In the genomic region with DNA sequence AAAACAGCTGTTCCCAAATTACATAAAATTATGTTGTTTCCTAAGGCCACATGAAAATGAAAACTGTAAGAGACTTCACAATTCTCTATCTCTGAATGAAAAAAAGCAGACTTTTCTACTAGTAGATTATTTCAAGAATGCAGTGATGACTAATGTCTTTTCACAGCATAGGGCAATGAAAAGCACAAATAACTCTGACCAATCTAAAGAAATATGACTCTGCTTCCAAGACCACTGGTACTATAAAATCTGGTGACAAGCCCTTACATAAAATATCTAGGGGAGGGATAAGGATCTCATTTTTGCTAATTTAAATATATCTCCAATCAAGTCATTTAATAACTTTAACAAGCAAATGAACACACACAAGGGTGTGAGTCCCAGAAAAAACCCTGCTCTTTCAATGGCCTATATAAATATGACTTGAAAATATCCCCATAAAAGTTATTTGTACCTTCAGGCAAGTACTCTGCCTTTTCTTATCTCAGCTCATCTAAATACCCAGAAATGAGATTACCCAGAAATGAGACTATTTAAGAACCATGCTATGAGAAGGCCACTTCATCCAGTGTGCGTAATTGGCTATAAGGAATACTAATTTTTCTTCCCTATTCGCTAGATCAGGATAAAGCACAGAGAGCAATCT, we compare ENCODE assay signal across 11 cellular contexts.
DNase-seq lines count a peak whose midpoint lies in the region; ATAC-seq and TF ChIP-seq lines count a peak whose summit lies in the region.
"Had no signal": no experiment of that assay in that cellular context is flagged by ENCODE, and none has a peak within 500 bp of the region (broad histone marks: within the 10 kb centered on the region; RNA-seq: fewer than 3 reads in every experiment).

No MANE protein-coding gene starts in this region.

- POLR2A ChIA-PET in activated CD4-positive, alpha-beta memory T cell treated with anti-CD3 and anti-CD28 coated beads for 36 hours (lab: Charles Lee) = no interaction called here
- POLR2A ChIA-PET in activated CD4-positive, alpha-beta memory T cell treated with anti-CD3 and anti-CD28 coated beads, Interleukin-2, amount 10 ng/mL, durations not matched to agents 7 days and 5 days (lab: Charles Lee) = interaction anchor here (1.7 kb wide), 1 partner anchor 17 kb away, joined by 4 read pairs; no protein-coding TSS in a partner anchor

- no peak for DNase-seq in activated CD4-positive, alpha-beta memory T cell treated with anti-CD3 and anti-CD28 coated beads for 36 hours
- no peak for DNase-seq in activated CD4-positive, alpha-beta memory T cell treated with anti-CD3 and anti-CD28 coated beads, Interleukin-2, amount 10 ng/mL, durations not matched to agents 7 days and 5 days
- no peak for DNase-seq in T-helper 2 cell treated with Interferon-gamma antibody and Interleukin-4, amounts not matched to agents 5 μg/mL and 100 μg/mL, for 36 hours (ENCODE audit: low spot score)
- DNase-seq in fibroblast of the aortic adventitia (ENCODE audit: low read depth) (peak; percentile 81), thoracic aorta (ENCODE audit: low spot score) (no peak), GM13976 (ENCODE audit: low spot score) (no peak), inferior parietal cortex (ENCODE audit: extremely low spot score) (no peak)
- DNase-seq: activated effector memory CD4-positive, alpha-beta T cell treated with anti-CD3 and anti-CD28 coated beads, Interleukin-2, amount 50 U/mL, for 16 hours; NCI-H2227 treated with DMSO at 0.1 percent for 48 hours; T1000 had no signal

- peaks cover 26% of the 10 kb centered on the region for H3K4me1 Mint-ChIP-seq in activated CD4-positive, alpha-beta memory T cell treated with anti-CD3 and anti-CD28 coated beads for 36 hours (ENCODE audit: low read depth)
- peaks cover 19% of the 10 kb centered on the region for H3K4me1 Mint-ChIP-seq in activated CD4-positive, alpha-beta memory T cell treated with anti-CD3 and anti-CD28 coated beads, Interleukin-2, amount 10 ng/mL, durations not matched to agents 7 days and 5 days
- peaks cover 42% of the 10 kb centered on the region for H3K4me1 Mint-ChIP-seq in T-helper 2 cell treated with Interferon-gamma antibody and Interleukin-4, amounts not matched to agents 5 μg/mL and 100 μg/mL, for 36 hours (ENCODE audit: low read depth)

- H3K4me3 Mint-ChIP-seq in activated CD4-positive, alpha-beta memory T cell treated with anti-CD3 and anti-CD28 coated beads for 36 hours = no peak overlapping the region
- no peak overlapping the region for H3K4me3 Mint-ChIP-seq in activated CD4-positive, alpha-beta memory T cell treated with anti-CD3 and anti-CD28 coated beads, Interleukin-2, amount 10 ng/mL, durations not matched to agents 7 days and 5 days
- H3K4me3 Mint-ChIP-seq in T-helper 2 cell treated with Interferon-gamma antibody and Interleukin-4, amounts not matched to agents 5 μg/mL and 100 μg/mL, for 36 hours = peak overlapping the region; percentile 42

- no peak for TF ChIP-seq CTCF in fibroblast of the aortic adventitia (IDR thresholded peaks at IDR 0.05; ENCODE audit: insufficient read depth, low read length)
- no peak for TF ChIP-seq CTCF in thoracic aorta (IDR thresholded peaks at IDR 0.05)
- TF ChIP-seq CTCF in GM13976 (IDR thresholded peaks at IDR 0.05; ENCODE audit: borderline replicate concordance, control extremely low read depth, extremely low read depth, insufficient read depth, missing control alignments) = no peak

- peaks cover 35% of the 10 kb centered on the region in 2 donors for H3K4me1 ChIP-seq in thoracic aorta (ENCODE audit: control insufficient read depth in 1 of 2, low read depth in 2 of 2)

- H3K9me3 ChIP-seq in thoracic aorta = no peaks in the 10 kb centered on the region

- H3K36me3 Mint-ChIP-seq in activated CD4-positive, alpha-beta memory T cell treated with anti-CD3 and anti-CD28 coated beads for 36 hours = peaks cover 11% of the 10 kb centered on the region
- peaks cover 21% of the 10 kb centered on the region for H3K36me3 Mint-ChIP-seq in activated CD4-positive, alpha-beta memory T cell treated with anti-CD3 and anti-CD28 coated beads, Interleukin-2, amount 10 ng/mL, durations not matched to agents 7 days and 5 days (ENCODE audit: low read depth)
- H3K36me3 Mint-ChIP-seq in T-helper 2 cell treated with Interferon-gamma antibody and Interleukin-4, amounts not matched to agents 5 μg/mL and 100 μg/mL, for 36 hours (ENCODE audit: low read depth) = peaks cover 36% of the 10 kb centered on the region

- H3K36me3 ChIP-seq in thoracic aorta = no peaks in the 10 kb centered on the region

- intact Hi-C loops in activated CD4-positive, alpha-beta memory T cell treated with anti-CD3 and anti-CD28 coated beads for 36 hours (cut with micrococcal nuclease) = no loop called here

- CTCF ChIA-PET in activated CD4-positive, alpha-beta memory T cell treated with anti-CD3 and anti-CD28 coated beads for 36 hours (lab: Charles Lee) = no interaction called here
- CTCF ChIA-PET in activated CD4-positive, alpha-beta memory T cell treated with anti-CD3 and anti-CD28 coated beads, Interleukin-2, amount 10 ng/mL, durations not matched to agents 7 days and 5 days (lab: Charles Lee) = interaction anchor here (0.6 kb wide), 1 partner anchor 191 kb away, joined by 3 read pairs; no protein-coding TSS in a partner anchor

- peak overlapping the region; percentile 7 to 67 for H3K27ac ChIP-seq in thoracic aorta

- peak overlapping the region; percentile 25 for H3K27ac Mint-ChIP-seq in activated CD4-positive, alpha-beta memory T cell treated with anti-CD3 and anti-CD28 coated beads for 36 hours
- H3K27ac Mint-ChIP-seq in activated CD4-positive, alpha-beta memory T cell treated with anti-CD3 and anti-CD28 coated beads, Interleukin-2, amount 10 ng/mL, durations not matched to agents 7 days and 5 days = no peak overlapping the region
- peak overlapping the region; percentile 69 for H3K27ac Mint-ChIP-seq in T-helper 2 cell treated with Interferon-gamma antibody and Interleukin-4, amounts not matched to agents 5 μg/mL and 100 μg/mL, for 36 hours

- no peaks in the 10 kb centered on the region for H3K27me3 ChIP-seq in thoracic aorta (replicated peaks; ENCODE audit: insufficient read depth)

- no peak for ATAC-seq in thoracic aorta (ENCODE audit: insufficient number of reproducible peaks, low FRiP score, low read depth)
- ATAC-seq in HG02970 (IDR thresholded peaks at IDR 0.05; ENCODE audit: low FRiP score, unreplicated experiment) = no peak

- H3K9me3 Mint-ChIP-seq in activated CD4-positive, alpha-beta memory T cell treated with anti-CD3 and anti-CD28 coated beads for 36 hours = no peaks in the 10 kb centered on the region
- H3K9me3 Mint-ChIP-seq in activated CD4-positive, alpha-beta memory T cell treated with anti-CD3 and anti-CD28 coated beads, Interleukin-2, amount 10 ng/mL, durations not matched to agents 7 days and 5 days = no peaks in the 10 kb centered on the region
- H3K9me3 Mint-ChIP-seq in T-helper 2 cell treated with Interferon-gamma antibody and Interleukin-4, amounts not matched to agents 5 μg/mL and 100 μg/mL, for 36 hours = no peaks in the 10 kb centered on the region

- no peaks in the 10 kb centered on the region for H3K27me3 Mint-ChIP-seq in activated CD4-positive, alpha-beta memory T cell treated with anti-CD3 and anti-CD28 coated beads for 36 hours
- no peaks in the 10 kb centered on the region for H3K27me3 Mint-ChIP-seq in activated CD4-positive, alpha-beta memory T cell treated with anti-CD3 and anti-CD28 coated beads, Interleukin-2, amount 10 ng/mL, durations not matched to agents 7 days and 5 days
- no peaks in the 10 kb centered on the region for H3K27me3 Mint-ChIP-seq in T-helper 2 cell treated with Interferon-gamma antibody and Interleukin-4, amounts not matched to agents 5 μg/mL and 100 μg/mL, for 36 hours (ENCODE audit: low read depth)

- in situ Hi-C loops in GM13976 (cut with MboI; ENCODE audit: low sequenced_read_pairs, unreplicated experiment) = no loop called here

- H3K4me3 ChIP-seq in fibroblast of the aortic adventitia (ENCODE audit: low read depth, low read length) (no peak overlapping the region), thoracic aorta (no peak overlapping the region)
